Comparison of ENCODE assay signal across 13 cellular contexts in genomic region chr6:134363323-134364039, GRCh38. TPM values are rescaled to one million over a fixed set of nuclear protein-coding genes. Genes with fewer than 3 reads are reported as not detected.
DNase-seq lines count a peak whose midpoint lies in the region; ATAC-seq and TF ChIP-seq lines count a peak whose summit lies in the region.
"Had no signal": no experiment of that assay in that cellular context is flagged by ENCODE, and none has a peak within 500 bp of the region (broad histone marks: within the 10 kb centered on the region; RNA-seq: fewer than 3 reads in every experiment).

No MANE protein-coding gene starts in this region.

- H3K4me3 ChIP-seq in fibroblast of mammary gland (ENCODE audit: control insufficient read depth, low read depth, low read length): no peak overlapping the region
- H3K4me3 ChIP-seq: esophagus squamous epithelium, right lobe of liver, transverse colon had no signal

- in situ Hi-C loops in SK-MEL-5 (cut with HindIII; ENCODE audit: low pct_unique_long_range_greater_than_20kb, low sequenced_read_pairs): no loop called here

- DNase-seq in NCI-H345 (lab: John Stamatoyannopoulos, UW) (peak; percentile 40), NCI-H345 treated with DMSO at 0.1 percent for 48 hours (lab: John Stamatoyannopoulos, UW; ENCODE audit: unreplicated experiment) (no peak), SK-MEL-5 (ENCODE audit: low read depth, low spot score) (peak; percentile 80), fibroblast of mammary gland (ENCODE audit: low read depth) (peak; percentile 94), stromal cell of bone marrow (ENCODE audit: low read depth) (peak; percentile 83), NCI-H1092 (lab: John Stamatoyannopoulos, UW) (no peak), putamen (ENCODE audit: low spot score) (no peak)
- DNase-seq: caudate nucleus; esophagus squamous epithelium; NK-92 treated with Interleukin-12 subunit alpha and Interleukin-12 subunit beta, amount 100 ng/mL, for 24 hours; right lobe of liver; transverse colon had no signal

- no peak for TF ChIP-seq CTCF in fibroblast of mammary gland (conservative IDR thresholded peaks at IDR 0.05; ENCODE audit: control insufficient read depth, insufficient read depth, low read depth, low read length)

- no peak for ATAC-seq in GM21367 (IDR thresholded peaks at IDR 0.05; ENCODE audit: unreplicated experiment)

RNA-seq across cellular contexts. Expression of gene SGK1, which starts 45.6 kb away (rescaled TPM):
- total RNA-seq in SK-MEL-5 (2014; rRNA removed; shearing (Covaris generic)): 574 and 592 TPM in 2 replicates
- 387 and 425 TPM in 2 replicates for polyA plus RNA-seq in SK-MEL-5 (2015; cell fraction: cytosol; rRNA removed)
- polyA plus RNA-seq in SK-MEL-5 (2015; cell fraction: nucleus; rRNA removed): 1,708 and 1,864 TPM in 2 replicates

Comparison
In these comparisons a context has a peak if more than half of its experiments do, and no peak if none do; other contexts are left out.
1. DNase-seq: peak in NCI-H345 (single experiment), SK-MEL-5 (single experiment), fibroblast of mammary gland (single experiment) and stromal cell of bone marrow (single experiment); none in NCI-H345 treated with DMSO at 0.1 percent for 48 hours (single experiment), NCI-H1092 (single experiment) and putamen (single experiment).